17 cellular contexts compared by ENCODE assay signal in genomic region chr12:124461851-124462623, GRCh38.
DNase-seq lines count a peak whose midpoint lies in the region; ATAC-seq and TF ChIP-seq lines count a peak whose summit lies in the region.
"Had no signal": no experiment of that assay in that cellular context is flagged by ENCODE, and none has a peak within 500 bp of the region (broad histone marks: within the 10 kb centered on the region; RNA-seq: fewer than 3 reads in every experiment).

No MANE protein-coding gene starts in this region.

- H3K4me1 ChIP-seq in A673 (ENCODE audit: insufficient read depth, low read length, poor library complexity, severe bottlenecking) (peaks cover 66% of the 10 kb centered on the region), DND-41 (ENCODE audit: insufficient read depth, low read length) (peaks cover 17% of the 10 kb centered on the region), muscle layer of colon (ENCODE audit: insufficient read depth, low read length) (peaks cover 41% of the 10 kb centered on the region)

- POLR2A ChIA-PET in A673 (lab: Charles Lee; ENCODE audit: low non-redundant PET): no interaction called here

- H3K9me3 ChIP-seq in A673 (ENCODE audit: low read depth, low read length, poor library complexity, severe bottlenecking) (peaks cover 6% of the 10 kb centered on the region), DND-41 (ENCODE audit: insufficient read depth, low read length, severe bottlenecking) (no peaks in the 10 kb centered on the region), muscle layer of colon (ENCODE audit: low read length) (peaks cover 5% of the 10 kb centered on the region)
- H3K9me3 ChIP-seq: transverse colon had no signal

- peaks cover 38% of the 10 kb centered on the region for H3K36me3 Mint-ChIP-seq in chondrocyte (ENCODE audit: low read depth)

- intact Hi-C loops in A673 (cut with micrococcal nuclease; ENCODE audit: unreplicated experiment): loop anchor here (5.0 kb wide), 2 partner anchors 105 to 300 kb away; partner anchors contain the start of gene NCOR2

- TF ChIP-seq POLR2A in GM18505 (IDR thresholded peaks at IDR 0.05; ENCODE audit: borderline replicate concordance, extremely low read depth, insufficient read depth, insufficient read length): no peak

- H3K79me2 ChIP-seq in DND-41 (ENCODE audit: insufficient read depth, low read length): peaks cover 28% of the 10 kb centered on the region

- no TSS peak for BruUV-seq in A673 (replicated peaks; lab: Mats Ljungman, UMichigan)

- no peak overlapping the region for H3K4me3 ChIP-seq in A673 (ENCODE audit: low read depth, low read length, poor library complexity, severe bottlenecking)
- no peak overlapping the region for H3K4me3 ChIP-seq in DND-41 (ENCODE audit: low read depth in 1 of 2, low read length in 2 of 2)
- no peak overlapping the region for H3K4me3 ChIP-seq in muscle layer of colon (ENCODE audit: low read depth in 1 of 2, low read length in 2 of 2)
- H3K4me3 ChIP-seq: transverse colon had no signal

- DNase-seq in A673 (ENCODE audit: low spot score) (no peak), DND-41 (no peak), chondrocyte (ENCODE audit: low spot score) (peak; percentile 59), T-helper 1 cell (no peak)
- DNase-seq in stimulated activated CD4-positive, alpha-beta T cell treated with anti-CD3 and anti-CD28 coated beads, Interleukin-2, amount 100 ng/mL, for 24 hours: no peak
- no peak for DNase-seq in activated CD8-positive, alpha-beta memory T cell treated with anti-CD3 and anti-CD28 coated beads, Interleukin-2, amount 50 U/mL, for 48 hours
- DNase-seq: activated CD8-positive, alpha-beta T cell treated with anti-CD3 and anti-CD28 coated beads for 36 hours; activated T-cell treated with anti-CD3 and anti-CD28 coated beads, Interleukin-2, amount 50 U/mL, for 4 hours; erythroblast; NCI-H187 treated with DMSO at 0.1 percent for 48 hours; NCI-H510A; SHP77; transverse colon had no signal

- TF ChIP-seq CTCF in A673 (conservative IDR thresholded peaks at IDR 0.05; ENCODE audit: low read depth, low read length) (no peak), DND-41 (IDR thresholded peaks at IDR 0.05; ENCODE audit: borderline replicate concordance, extremely low read depth, low read length, poor library complexity, severe bottlenecking) (no peak), chondrocyte (IDR thresholded peaks at IDR 0.05) (no peak)

- H3K27me3 Mint-ChIP-seq in chondrocyte (ENCODE audit: low read depth): no peaks in the 10 kb centered on the region
- H3K27me3 Mint-ChIP-seq: activated CD8-positive, alpha-beta T cell treated with anti-CD3 and anti-CD28 coated beads for 36 hours; activated naive CD4-positive, alpha-beta T cell treated with anti-CD3 and anti-CD28 coated beads, Interleukin-2, amount 50 U/mL, for 24 hours; IgD-negative memory B cell had no signal

- no peak for ATAC-seq in DND-41 (ENCODE audit: insufficient read depth, low read depth)
- ATAC-seq in GM18505 (IDR thresholded peaks at IDR 0.05; ENCODE audit: unreplicated experiment): no peak
- ATAC-seq: activated CD8-positive, alpha-beta T cell treated with anti-CD3 and anti-CD28 coated beads for 36 hours; activated T-cell treated with anti-CD3 and anti-CD28 coated beads, Interleukin-2, amount 50 U/mL, for 4 hours had no signal

- H3K27me3 ChIP-seq in A673 (replicated peaks; ENCODE audit: insufficient read depth, low read depth, low read length, poor library complexity): no peaks in the 10 kb centered on the region
- no peaks in the 10 kb centered on the region for H3K27me3 ChIP-seq in DND-41 (ENCODE audit: insufficient read depth, low read length, poor library complexity)
- no peaks in the 10 kb centered on the region for H3K27me3 ChIP-seq in muscle layer of colon (ENCODE audit: control insufficient read depth in 1 of 2, insufficient read depth in 2 of 2, low read length in 2 of 2)
- H3K27me3 ChIP-seq: transverse colon had no signal

- peak overlapping the region; percentile 80 for H3K27ac ChIP-seq in A673 (ENCODE audit: low read depth, low read length, poor library complexity, severe bottlenecking)
- peak overlapping the region; percentile 15; the same call in 1 of the 2 replicates for H3K27ac ChIP-seq in DND-41 (ENCODE audit: low read length)
- peak overlapping the region; percentile 30 for H3K27ac ChIP-seq in muscle layer of colon (ENCODE audit: low read depth, low read length)

- H3K4me2 ChIP-seq in DND-41 (ENCODE audit: insufficient read depth, low read length): no peak overlapping the region

- CTCF ChIA-PET in A673 (lab: Charles Lee): no interaction called here

- no peak overlapping the region for H3K9ac ChIP-seq in DND-41 (ENCODE audit: low read depth, low read length)
- H3K9ac ChIP-seq in muscle layer of colon (ENCODE audit: low read length): no peak overlapping the region

- no peak overlapping the region for H3K4me3 Mint-ChIP-seq in chondrocyte (ENCODE audit: unreplicated experiment)
- H3K4me3 Mint-ChIP-seq: activated CD8-positive, alpha-beta T cell treated with anti-CD3 and anti-CD28 coated beads for 36 hours; activated naive CD4-positive, alpha-beta T cell treated with anti-CD3 and anti-CD28 coated beads, Interleukin-2, amount 50 U/mL, for 24 hours; activated T-cell treated with anti-CD3 and anti-CD28 coated beads, Interleukin-2, amount 50 U/mL, for 4 hours had no signal

- no peak overlapping the region for H2AFZ ChIP-seq in DND-41 (ENCODE audit: low read depth, low read length)

- H4K20me1 ChIP-seq in DND-41 (ENCODE audit: insufficient read depth, low read length): peaks cover 82% of the 10 kb centered on the region

- H3K4me1 Mint-ChIP-seq in chondrocyte (ENCODE audit: low read depth): peaks cover 40% of the 10 kb centered on the region

- peaks cover 3% of the 10 kb centered on the region for H3K9me3 Mint-ChIP-seq in chondrocyte (ENCODE audit: low read depth)
- H3K9me3 Mint-ChIP-seq: activated naive CD4-positive, alpha-beta T cell treated with anti-CD3 and anti-CD28 coated beads, Interleukin-2, amount 50 U/mL, for 24 hours; activated T-cell treated with anti-CD3 and anti-CD28 coated beads, Interleukin-2, amount 50 U/mL, for 4 hours; IgD-negative memory B cell had no signal

- H3K27ac Mint-ChIP-seq in chondrocyte (ENCODE audit: unreplicated experiment): no peak overlapping the region
- H3K27ac Mint-ChIP-seq: activated CD8-positive, alpha-beta T cell treated with anti-CD3 and anti-CD28 coated beads for 36 hours; activated naive CD4-positive, alpha-beta T cell treated with anti-CD3 and anti-CD28 coated beads, Interleukin-2, amount 50 U/mL, for 24 hours had no signal

- peaks cover 36% of the 10 kb centered on the region for H3K36me3 ChIP-seq in A673 (ENCODE audit: insufficient read depth, low read length, poor library complexity, severe bottlenecking)
- H3K36me3 ChIP-seq in DND-41 (ENCODE audit: insufficient read depth, low read length): peaks cover 81% of the 10 kb centered on the region
- H3K36me3 ChIP-seq in muscle layer of colon (ENCODE audit: insufficient read depth, low read length): peaks cover 53% of the 10 kb centered on the region

Comparison
In these comparisons a context has a peak if more than half of its experiments do, and no peak if none do; other contexts are left out.
1. H3K27ac ChIP-seq: peak in every context shown above with its lines; median percentile 80 in A673; 30 in muscle layer of colon; 15 in DND-41.